6 cellular contexts compared by ENCODE assay signal in the genomic region with DNA sequence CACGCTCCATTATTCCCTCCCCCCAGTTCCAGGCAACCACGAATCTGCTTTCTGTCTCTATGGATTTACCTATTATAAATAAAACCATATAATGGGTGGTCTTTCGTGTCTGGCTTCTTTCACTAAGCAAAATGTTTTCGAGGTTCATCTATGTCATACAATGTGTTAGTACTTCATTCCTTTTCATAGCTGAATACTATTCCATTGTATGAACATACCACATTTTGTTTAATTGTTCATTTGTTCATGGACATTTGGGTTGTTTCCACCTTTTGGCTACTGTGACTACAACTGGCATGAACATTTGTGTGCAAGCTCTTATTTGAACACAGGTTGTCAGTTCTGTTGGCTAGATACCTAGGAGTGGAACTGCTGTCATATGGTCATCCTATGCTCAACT.
"Had no signal": no experiment of that assay in that cellular context is flagged by ENCODE, and none has a peak within 500 bp of the region (broad histone marks: within the 10 kb centered on the region; RNA-seq: fewer than 3 reads in every experiment).

No MANE protein-coding gene starts in this region.

- FAIRE-seq: G401.6, GM12878, GM18507, GM19239 had no signal

- H3K4me3 ChIP-seq: GM12878 had no signal

- ATAC-seq: GM12878 had no signal

- DNase-seq: GDM1, GF-D8 had no signal
